18 cellular contexts compared by ENCODE assay signal in genomic region chr15:34889486-34889885, GRCh38.
"Had no signal": no experiment of that assay in that cellular context is flagged by ENCODE, and none has a peak within 500 bp of the region (broad histone marks: within the 10 kb centered on the region; RNA-seq: fewer than 3 reads in every experiment).

No MANE protein-coding gene starts in this region.

- H3K4me1 Mint-ChIP-seq: nephron progenitor cell had no signal

- H3K9me3 Mint-ChIP-seq: type B pancreatic cell had no signal

- H3K4me3 ChIP-seq: ascending aorta, gastrocnemius medialis, suprapubic skin had no signal

- H3K27me3 ChIP-seq: ascending aorta, gastrocnemius medialis, suprapubic skin had no signal

- DNase-seq: activated CD4-positive, alpha-beta T cell treated with anti-CD3 and anti-CD28 coated beads for 36 hours; activated CD8-positive, alpha-beta memory T cell treated with anti-CD3 and anti-CD28 coated beads, Interleukin-2, amount 50 U/mL, for 48 hours; activated CD8-positive, alpha-beta T cell treated with anti-CD3 and anti-CD28 coated beads, Interleukin-2, amount 10 ng/mL, durations not matched to agents 7 days and 5 days; activated naive CD4-positive, alpha-beta T cell; caudate nucleus; cortex of kidney; effector memory CD8-positive, alpha-beta T cell; gastrocnemius medialis; left ventricle myocardium superior; nephron progenitor cell; stimulated activated CD4-positive, alpha-beta T cell treated with anti-CD3 and anti-CD28 coated beads, Interleukin-4, amount 100 ng/mL, for 1 hour; stimulated activated CD8-positive, alpha-beta memory T cell treated with anti-CD3 and anti-CD28 coated beads, Interleukin-4, amount 100 ng/mL, for 48 hours; stimulated activated naive CD8-positive, alpha-beta T cell treated with anti-CD3 and anti-CD28 coated beads, Interleukin-15, Interleukin-2, amounts not matched to agents 100 U/mL and 50 U/mL, for 24 hours; WERI-Rb-1 had no signal

- H3K4me3 Mint-ChIP-seq: activated CD4-positive, alpha-beta T cell treated with anti-CD3 and anti-CD28 coated beads for 36 hours; activated CD8-positive, alpha-beta T cell treated with anti-CD3 and anti-CD28 coated beads, Interleukin-2, amount 10 ng/mL, durations not matched to agents 7 days and 5 days; activated T-helper 1 cell treated with anti-CD3 and anti-CD28 coated beads, Interleukin-12 subunit alpha, Interleukin-12 subunit beta, Interleukin-2, Interleukin-4 antibody, amounts not matched to agents 30 ng/mL and 10 ng/mL and 1 ng/mL, durations not matched to agents 14 hours and 24 hours and 36 hours; effector memory CD8-positive, alpha-beta T cell; nephron progenitor cell; type B pancreatic cell had no signal

- H3K9me3 ChIP-seq: gastrocnemius medialis had no signal

- H3K27ac Mint-ChIP-seq: activated CD4-positive, alpha-beta T cell treated with anti-CD3 and anti-CD28 coated beads for 36 hours; activated CD8-positive, alpha-beta T cell treated with anti-CD3 and anti-CD28 coated beads, Interleukin-2, amount 10 ng/mL, durations not matched to agents 7 days and 5 days; activated T-helper 1 cell treated with anti-CD3 and anti-CD28 coated beads, Interleukin-12 subunit alpha, Interleukin-12 subunit beta, Interleukin-2, Interleukin-4 antibody, amounts not matched to agents 30 ng/mL and 10 ng/mL and 1 ng/mL, durations not matched to agents 14 hours and 24 hours and 36 hours; effector memory CD8-positive, alpha-beta T cell; nephron progenitor cell; type B pancreatic cell had no signal

- H3K27me3 Mint-ChIP-seq: activated CD4-positive, alpha-beta T cell treated with anti-CD3 and anti-CD28 coated beads for 36 hours; effector memory CD8-positive, alpha-beta T cell; type B pancreatic cell had no signal

- H3K27ac ChIP-seq: ascending aorta, gastrocnemius medialis, suprapubic skin, WERI-Rb-1 had no signal

- H3K4me1 ChIP-seq: ascending aorta, gastrocnemius medialis, suprapubic skin had no signal
